10 cellular contexts compared by ENCODE assay signal in the genomic region with DNA sequence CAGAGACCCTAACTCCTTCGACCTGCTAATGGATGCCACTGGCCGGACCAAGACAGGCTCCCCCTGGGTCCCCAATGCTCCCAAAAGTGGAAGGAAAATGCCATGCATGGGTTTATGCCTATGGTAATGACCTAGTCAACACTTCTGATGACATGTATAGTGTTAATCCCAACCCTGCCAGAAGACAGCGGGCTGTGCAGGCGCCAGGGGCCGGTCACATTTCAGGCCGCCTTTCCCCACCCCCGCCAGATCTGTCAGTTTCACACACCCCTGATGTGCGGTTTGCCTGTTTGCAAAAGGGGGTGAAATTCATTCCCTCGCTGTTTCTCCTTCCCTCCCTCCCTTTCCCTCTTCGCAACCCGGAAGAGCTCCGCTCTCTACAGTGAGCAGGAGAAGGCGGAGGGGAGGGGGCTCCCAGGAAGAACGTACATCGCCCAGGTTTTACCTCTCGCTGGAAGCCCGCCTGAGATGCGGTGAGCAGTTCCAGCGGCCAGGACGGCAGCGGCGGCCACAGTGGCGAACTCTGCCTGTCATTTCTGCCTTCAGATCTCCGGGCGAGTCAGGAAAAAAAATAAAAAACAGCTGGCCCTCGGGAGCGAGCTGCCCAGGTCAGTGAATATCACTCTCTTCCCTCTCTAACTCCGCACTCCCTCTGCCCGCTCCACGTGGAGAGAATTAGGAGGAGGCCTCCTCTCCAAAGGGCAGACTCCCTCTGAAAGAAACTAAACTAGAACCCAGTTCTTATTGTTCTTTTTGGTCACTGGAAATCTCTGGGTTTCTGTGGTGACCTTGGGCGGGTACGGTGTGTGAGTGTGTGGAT. TPM values are rescaled to one million over a fixed set of nuclear protein-coding genes. Genes with fewer than 3 reads are reported as not detected.
DNase-seq lines count a peak whose midpoint lies in the region; ATAC-seq lines count a peak whose summit lies in the region.
"Had no signal": no experiment of that assay in that cellular context is flagged by ENCODE, and none has a peak within 500 bp of the region (broad histone marks: within the 10 kb centered on the region; RNA-seq: fewer than 3 reads in every experiment).

No MANE protein-coding gene starts in this region.

- H3K36me3 ChIP-seq in iPS-20b (ENCODE audit: insufficient read depth, low read depth, low read length), result no peaks in the 10 kb centered on the region
- H3K36me3 ChIP-seq in thymus (ENCODE audit: control insufficient read depth, insufficient read depth), result no peaks in the 10 kb centered on the region

- H3K27me3 Mint-ChIP-seq in activated CD4-positive, alpha-beta T cell treated with anti-CD3 and anti-CD28 coated beads, Interleukin-2, amount 10 ng/mL, durations not matched to agents 7 days and 5 days, result peaks cover 92% of the 10 kb centered on the region
- H3K27me3 Mint-ChIP-seq in activated CD4-positive, alpha-beta memory T cell treated with anti-CD3 and anti-CD28 coated beads, Interleukin-2, amount 10 ng/mL, durations not matched to agents 7 days and 5 days, result peaks cover 89% of the 10 kb centered on the region

- no peak for DNase-seq in activated CD4-positive, alpha-beta T cell treated with anti-CD3 and anti-CD28 coated beads, Interleukin-2, amount 10 ng/mL, durations not matched to agents 7 days and 5 days
- no peak for DNase-seq in activated CD4-positive, alpha-beta T cell treated with anti-CD3 and anti-CD28 coated beads, Interleukin-2, amount 50 U/mL, for 1 hour
- DNase-seq in activated CD4-positive, alpha-beta memory T cell treated with anti-CD3 and anti-CD28 coated beads, Interleukin-2, amount 10 ng/mL, durations not matched to agents 7 days and 5 days, result no peak
- no peak for DNase-seq in NCI-H1092 (lab: John Stamatoyannopoulos, UW)
- no peak for DNase-seq in activated gamma-delta T cell (lab: John Stamatoyannopoulos, UW)
- DNase-seq: left cardiac atrium had no signal

- peaks cover 34% of the 10 kb centered on the region for H3K4me1 ChIP-seq in iPS-20b (ENCODE audit: insufficient read depth, low read length)
- H3K4me1 ChIP-seq in thymus (ENCODE audit: control insufficient read depth, insufficient read depth, low read length), result peaks cover 27% of the 10 kb centered on the region

- peaks cover 64% of the 10 kb centered on the region for H3K4me1 Mint-ChIP-seq in activated CD4-positive, alpha-beta T cell treated with anti-CD3 and anti-CD28 coated beads, Interleukin-2, amount 10 ng/mL, durations not matched to agents 7 days and 5 days
- H3K4me1 Mint-ChIP-seq in activated CD4-positive, alpha-beta memory T cell treated with anti-CD3 and anti-CD28 coated beads, Interleukin-2, amount 10 ng/mL, durations not matched to agents 7 days and 5 days, result peaks cover 69% of the 10 kb centered on the region

- peak overlapping the region; percentile 57 for H3K4me3 ChIP-seq in iPS-20b (ENCODE audit: low read length)
- H3K4me3 ChIP-seq in thymus (ENCODE audit: low read length), result peak overlapping the region; percentile 16

- no peak overlapping the region for H3K27ac ChIP-seq in iPS-20b (ENCODE audit: low read length)
- no peak overlapping the region for H3K27ac ChIP-seq in thymus (ENCODE audit: low read depth)

- H3K9ac ChIP-seq in iPS-20b (ENCODE audit: low read depth, low read length), result no peak overlapping the region

- POLR2A ChIA-PET in activated CD4-positive, alpha-beta T cell treated with anti-CD3 and anti-CD28 coated beads, Interleukin-2, amount 10 ng/mL, durations not matched to agents 7 days and 5 days (lab: Charles Lee), result no interaction called here
- POLR2A ChIA-PET in activated CD4-positive, alpha-beta memory T cell treated with anti-CD3 and anti-CD28 coated beads, Interleukin-2, amount 10 ng/mL, durations not matched to agents 7 days and 5 days (lab: Charles Lee), result interaction anchor here (0.8 to 9.0 kb wide), 3 partner anchors 9 to 287 kb away, joined by 3 to 100 read pairs (median 3); a partner anchor contains a TSS

- CTCF ChIA-PET in activated CD4-positive, alpha-beta T cell treated with anti-CD3 and anti-CD28 coated beads, Interleukin-2, amount 10 ng/mL, durations not matched to agents 7 days and 5 days (lab: Charles Lee), result interaction anchor here (0.5 to 1.1 kb wide), 3 partner anchors 11 to 810 kb away, joined by 3 read pairs; no protein-coding TSS in a partner anchor
- CTCF ChIA-PET in activated CD4-positive, alpha-beta memory T cell treated with anti-CD3 and anti-CD28 coated beads, Interleukin-2, amount 10 ng/mL, durations not matched to agents 7 days and 5 days (lab: Charles Lee), result no interaction called here

- peak overlapping the region; percentile 35 for H3K4me3 Mint-ChIP-seq in activated CD4-positive, alpha-beta T cell treated with anti-CD3 and anti-CD28 coated beads, Interleukin-2, amount 10 ng/mL, durations not matched to agents 7 days and 5 days
- peak overlapping the region; percentile 60 for H3K4me3 Mint-ChIP-seq in activated CD4-positive, alpha-beta memory T cell treated with anti-CD3 and anti-CD28 coated beads, Interleukin-2, amount 10 ng/mL, durations not matched to agents 7 days and 5 days

- H3K27ac Mint-ChIP-seq in activated CD4-positive, alpha-beta T cell treated with anti-CD3 and anti-CD28 coated beads, Interleukin-2, amount 10 ng/mL, durations not matched to agents 7 days and 5 days, result no peak overlapping the region
- H3K27ac Mint-ChIP-seq in activated CD4-positive, alpha-beta memory T cell treated with anti-CD3 and anti-CD28 coated beads, Interleukin-2, amount 10 ng/mL, durations not matched to agents 7 days and 5 days, result no peak overlapping the region

- ATAC-seq in GM21786 (IDR thresholded peaks at IDR 0.05; ENCODE audit: unreplicated experiment), result no peak

- WGBS in thymus, result 3% methylated on average over 32 of the region's 32 CpGs

- H3K36me3 Mint-ChIP-seq in activated CD4-positive, alpha-beta T cell treated with anti-CD3 and anti-CD28 coated beads, Interleukin-2, amount 10 ng/mL, durations not matched to agents 7 days and 5 days (ENCODE audit: low read depth), result peaks cover 12% of the 10 kb centered on the region
- peaks cover 14% of the 10 kb centered on the region for H3K36me3 Mint-ChIP-seq in activated CD4-positive, alpha-beta memory T cell treated with anti-CD3 and anti-CD28 coated beads, Interleukin-2, amount 10 ng/mL, durations not matched to agents 7 days and 5 days (ENCODE audit: low read depth)

- H3K9me3 ChIP-seq in iPS-20b (ENCODE audit: insufficient read depth, low read depth, low read length) (no peaks in the 10 kb centered on the region), thymus (ENCODE audit: control insufficient read depth) (no peaks in the 10 kb centered on the region)

- H3K9me3 Mint-ChIP-seq in activated CD4-positive, alpha-beta T cell treated with anti-CD3 and anti-CD28 coated beads, Interleukin-2, amount 10 ng/mL, durations not matched to agents 7 days and 5 days, result no peaks in the 10 kb centered on the region
- no peaks in the 10 kb centered on the region for H3K9me3 Mint-ChIP-seq in activated CD4-positive, alpha-beta memory T cell treated with anti-CD3 and anti-CD28 coated beads, Interleukin-2, amount 10 ng/mL, durations not matched to agents 7 days and 5 days

- H3K27me3 ChIP-seq in iPS-20b (ENCODE audit: insufficient read depth, low read length) (peaks cover 100% of the 10 kb centered on the region), thymus (ENCODE audit: control insufficient read depth, insufficient read depth) (peaks cover 83% of the 10 kb centered on the region)

RNA-seq across cellular contexts. Expression of a gene that starts 9.4 kb away (rescaled TPM):
- total RNA-seq in activated CD4-positive, alpha-beta T cell treated with anti-CD3 and anti-CD28 coated beads, Interleukin-2, amount 10 ng/mL, durations not matched to agents 7 days and 5 days, result 10 to 100 TPM; 48.1 to 52.0 TPM
- total RNA-seq in activated CD4-positive, alpha-beta memory T cell treated with anti-CD3 and anti-CD28 coated beads, Interleukin-2, amount 10 ng/mL, durations not matched to agents 7 days and 5 days, result 100 to 1,000 TPM; 112 TPM
- polyA plus RNA-seq in thymus, result 17.5 TPM
- total RNA-seq: SK-MEL-5 had no signal
